12 cellular contexts compared by ENCODE assay signal in genomic region chr14:103696027-103696402, GRCh38. TPM values are rescaled to one million over a fixed set of nuclear protein-coding genes. Genes with fewer than 3 reads are reported as not detected.
DNase-seq lines count a peak whose midpoint lies in the region; ATAC-seq and TF ChIP-seq lines count a peak whose summit lies in the region.
"Had no signal": no experiment of that assay in that cellular context is flagged by ENCODE, and none has a peak within 500 bp of the region (broad histone marks: within the 10 kb centered on the region; RNA-seq: fewer than 3 reads in every experiment).

No MANE protein-coding gene starts in this region.

- TF ChIP-seq CTCF in OCI-LY7 (conservative IDR thresholded peaks at IDR 0.05; ENCODE audit: low read length) (no peak), glutamatergic neuron (IDR thresholded peaks at IDR 0.05; ENCODE audit: partially characterized antibody, unreplicated experiment) (no peak), smooth muscle cell (IDR thresholded peaks at IDR 0.05; ENCODE audit: borderline replicate concordance, insufficient read depth, poor library complexity, severe bottlenecking) (no peak)

- H2AFZ ChIP-seq in OCI-LY7 (ENCODE audit: low read length) (no peak overlapping the region), smooth muscle cell (ENCODE audit: low read depth) (no peak overlapping the region)

- peak overlapping the region; percentile 76 for H3K27ac ChIP-seq in OCI-LY7 (ENCODE audit: low read depth, low read length, poor library complexity, severe bottlenecking)
- H3K27ac ChIP-seq in smooth muscle cell (ENCODE audit: low read depth), result peak overlapping the region; percentile 19
- H3K27ac ChIP-seq: 22Rv1 had no signal

- H3K4me3 ChIP-seq in OCI-LY7 (ENCODE audit: low read depth, low read length, poor library complexity, severe bottlenecking), result no peak overlapping the region
- no peak overlapping the region for H3K4me3 ChIP-seq in smooth muscle cell
- H3K4me3 ChIP-seq: adrenal gland had no signal

- DNase-seq in DMS 273 (lab: John Stamatoyannopoulos, UW; ENCODE audit: unreplicated experiment) (peak; percentile 81), DMS 273 treated with DMSO at 0.1 percent for 48 hours (lab: John Stamatoyannopoulos, UW) (no peak), OCI-LY7 (ENCODE audit: low spot score) (peak; percentile 48), glutamatergic neuron (no peak), smooth muscle cell (lab: John Stamatoyannopoulos, UW; ENCODE audit: unreplicated experiment) (no peak), NOMO-1 treated with DMSO at 0.1 percent for 48 hours (lab: John Stamatoyannopoulos, UW; ENCODE audit: unreplicated experiment) (no peak), NCI-H774 (lab: John Stamatoyannopoulos, UW) (no peak)
- DNase-seq: activated CD4-positive, alpha-beta T cell treated with anti-CD3 and anti-CD28 coated beads for 4 hours; stimulated activated CD4-positive, alpha-beta T cell treated with anti-CD3 and anti-CD28 coated beads, Interleukin-4, amount 100 ng/mL, for 1 hour had no signal

- H3K9me3 ChIP-seq in OCI-LY7 (ENCODE audit: low read length) (no peaks in the 10 kb centered on the region), smooth muscle cell (replicated peaks; ENCODE audit: low read depth) (no peaks in the 10 kb centered on the region)
- H3K9me3 ChIP-seq: adrenal gland had no signal

- ATAC-seq in HG03159 (IDR thresholded peaks at IDR 0.05; ENCODE audit: unreplicated experiment), result no peak

- CTCF ChIA-PET in OCI-LY7 (lab: Charles Lee; ENCODE audit: unreplicated experiment), result no interaction called here

- H3K27me3 ChIP-seq in smooth muscle cell (ENCODE audit: low read depth), result no peaks in the 10 kb centered on the region
- H3K27me3 ChIP-seq: adrenal gland had no signal

- H3K9me2 ChIP-seq in OCI-LY7 (ENCODE audit: insufficient read depth, low read length), result no peaks in the 10 kb centered on the region

- H3K36me3 ChIP-seq in OCI-LY7 (ENCODE audit: insufficient read depth, low read length), result peaks cover 80% of the 10 kb centered on the region
- H3K36me3 ChIP-seq in smooth muscle cell (ENCODE audit: low read depth), result no peaks in the 10 kb centered on the region

- H3K79me2 ChIP-seq in OCI-LY7 (ENCODE audit: insufficient read depth, low read depth, low read length) (no peaks in the 10 kb centered on the region; the same call in 1 of the 2 replicates), smooth muscle cell (ENCODE audit: low read depth) (peaks cover 21% of the 10 kb centered on the region)

- peaks cover 30% of the 10 kb centered on the region for H3K4me1 Mint-ChIP-seq in glutamatergic neuron (ENCODE audit: low read depth, unreplicated experiment)

- 81% methylated on average over 13 of the region's 15 CpGs for WGBS in smooth muscle cell (ENCODE audit: low lambda C conversion rate)

- H3F3A ChIP-seq in smooth muscle cell (ENCODE audit: low read depth), result peaks cover 9% of the 10 kb centered on the region

- peak overlapping the region; percentile 70 for H3K4me3 Mint-ChIP-seq in glutamatergic neuron (ENCODE audit: unreplicated experiment)

- H3K4me2 ChIP-seq in OCI-LY7 (ENCODE audit: low read length), result peak overlapping the region; percentile 66
- H3K4me2 ChIP-seq in smooth muscle cell, result no peak overlapping the region

- no peaks in the 10 kb centered on the region for H4K20me1 ChIP-seq in OCI-LY7 (ENCODE audit: insufficient read depth, low read length)
- H4K20me1 ChIP-seq in smooth muscle cell (ENCODE audit: low read depth), result peaks cover 88% of the 10 kb centered on the region

- peaks cover 94% of the 10 kb centered on the region for H3K4me1 ChIP-seq in OCI-LY7 (ENCODE audit: insufficient read depth, low read length, poor library complexity, severe bottlenecking)
- H3K4me1 ChIP-seq in smooth muscle cell (ENCODE audit: low read depth), result no peaks in the 10 kb centered on the region

- POLR2A ChIA-PET in OCI-LY7 (lab: Charles Lee), result interaction anchor here (0.6 to 0.9 kb wide), 2 partner anchors 38 to 67 kb away, joined by 3 read pairs; partner anchors contain the start of gene KLC1

- peak overlapping the region; percentile 91 for H3K27ac Mint-ChIP-seq in glutamatergic neuron (ENCODE audit: unreplicated experiment)

- H3K27me3 Mint-ChIP-seq in glutamatergic neuron (ENCODE audit: unreplicated experiment), result peaks cover 25% of the 10 kb centered on the region

- H3K36me3 Mint-ChIP-seq in glutamatergic neuron (ENCODE audit: unreplicated experiment), result no peaks in the 10 kb centered on the region

- no TSS peak for BruUV-seq in OCI-LY7 (replicated peaks; lab: Mats Ljungman, UMichigan)

- no peak overlapping the region for H3K9ac ChIP-seq in smooth muscle cell (ENCODE audit: low read depth)

- intact Hi-C loops in OCI-LY7 (cut with micrococcal nuclease; ENCODE audit: unreplicated experiment), result no loop called here

- H3K9me3 Mint-ChIP-seq in glutamatergic neuron (ENCODE audit: unreplicated experiment), result peaks cover 23% of the 10 kb centered on the region

RNA-seq across cellular contexts. Expression of gene XRCC3, which starts 19.2 kb away (rescaled TPM):
- 83.6 and 130 TPM in 2 replicates for total RNA-seq in OCI-LY7 (2014; rRNA removed; shearing (Covaris generic))
- total RNA-seq in OCI-LY7 (2022) (83.3 and 86.0 TPM in 2 replicates), glutamatergic neuron (ENCODE audit: unreplicated experiment) (4.5 TPM), smooth muscle cell (4.9 and 10.5 TPM in 2 replicates)
- polyA plus RNA-seq in smooth muscle cell, result 8.3 and 10.0 TPM in 2 replicates

RNA-seq across cellular contexts. Expression of gene ZFYVE21, which starts 19.6 kb away (rescaled TPM):
- total RNA-seq in OCI-LY7 (2014; rRNA removed; shearing (Covaris generic)), result 16.6 and 22.5 TPM in 2 replicates
- total RNA-seq in OCI-LY7 (2022), result 18.0 and 23.2 TPM in 2 replicates
- total RNA-seq in glutamatergic neuron (ENCODE audit: unreplicated experiment), result 49.1 TPM
- 33.9 and 42.6 TPM in 2 replicates for total RNA-seq in smooth muscle cell
- polyA plus RNA-seq in smooth muscle cell, result 41.5 and 55.9 TPM in 2 replicates

Comparison
In these comparisons a context has a peak if more than half of its experiments do, and no peak if none do; other contexts are left out.
1. DNase-seq: peak in DMS 273 (single experiment) and OCI-LY7 (single experiment); none in DMS 273 treated with DMSO at 0.1 percent for 48 hours (single experiment), glutamatergic neuron (single experiment), smooth muscle cell (single experiment), NOMO-1 treated with DMSO at 0.1 percent for 48 hours (single experiment) and NCI-H774 (single experiment).